Comparison of ENCODE assay signal across 11 cellular contexts in genomic region chr5:143094087-143094511, GRCh38.
DNase-seq lines count a peak whose midpoint lies in the region; ATAC-seq, FAIRE-seq and TF ChIP-seq lines count a peak whose summit lies in the region.
"Had no signal": no experiment of that assay in that cellular context is flagged by ENCODE, and none has a peak within 500 bp of the region (broad histone marks: within the 10 kb centered on the region; RNA-seq: fewer than 3 reads in every experiment).

No MANE protein-coding gene starts in this region.

- no peak for DNase-seq in activated CD4-positive, alpha-beta T cell treated with anti-CD3 and anti-CD28 coated beads, Interleukin-2, amount 10 ng/mL, durations not matched to agents 24 days and 14 days
- no peak for DNase-seq in activated CD4-positive, alpha-beta T cell treated with anti-CD3 and anti-CD28 coated beads, Interleukin-2, amount 50 U/mL, for 4 hours
- DNase-seq in astrocyte (ENCODE audit: low read depth) (peak; percentile 63), GM23248 (no peak), NCI-H526 treated with DMSO at 0.1 percent for 48 hours (lab: John Stamatoyannopoulos, UW) (no peak)
- DNase-seq in stimulated activated naive B cell treated with anti-CD40 and anti-IgM and Interleukin-4, amounts not matched to agents 10 μg/mL and 1 μg/mL and 100 μg/mL, for 72 hours: no peak
- DNase-seq: right lobe of liver; SK-N-SH; stimulated activated naive CD4-positive, alpha-beta T cell treated with Interleukin-2 at 50 U/mL for 16 hours had no signal

- intact Hi-C loops in activated CD4-positive, alpha-beta T cell treated with anti-CD3 and anti-CD28 coated beads, Interleukin-2, amount 10 ng/mL, durations not matched to agents 24 days and 14 days (cut with micrococcal nuclease): no loop called here

- H3K9me3 ChIP-seq in astrocyte (ENCODE audit: insufficient read depth, low read depth, low read length) (no peaks in the 10 kb centered on the region), iPS-15b (ENCODE audit: control insufficient read depth, insufficient read depth, low read length) (no peaks in the 10 kb centered on the region), GM23248 (ENCODE audit: low read depth) (no peaks in the 10 kb centered on the region)
- H3K9me3 ChIP-seq: right lobe of liver, SK-N-SH had no signal

- no peak for TF ChIP-seq CTCF in astrocyte (IDR thresholded peaks at IDR 0.05; ENCODE audit: insufficient read depth, low read depth, low read length)

- H3K9me3 Mint-ChIP-seq in activated CD4-positive, alpha-beta T cell treated with anti-CD3 and anti-CD28 coated beads, Interleukin-2, amount 10 ng/mL, durations not matched to agents 24 days and 14 days: no peaks in the 10 kb centered on the region
- H3K9me3 Mint-ChIP-seq in astrocyte (ENCODE audit: unreplicated experiment): peaks cover 3% of the 10 kb centered on the region
- no peaks in the 10 kb centered on the region for H3K9me3 Mint-ChIP-seq in stimulated activated naive B cell treated with anti-CD40 and anti-IgM and Interleukin-4, amounts not matched to agents 10 μg/mL and 1 μg/mL and 100 μg/mL, for 72 hours

- H3K4me1 ChIP-seq in astrocyte (ENCODE audit: insufficient read depth, low read length) (peaks cover 5% of the 10 kb centered on the region), iPS-15b (ENCODE audit: control insufficient read depth, insufficient read depth, low read length) (peaks cover 11% of the 10 kb centered on the region), GM23248 (ENCODE audit: insufficient read depth) (no peaks in the 10 kb centered on the region)
- H3K4me1 ChIP-seq: right lobe of liver had no signal

- H3K4me3 ChIP-seq in astrocyte (ENCODE audit: insufficient read depth, low read depth, low read length) (no peak overlapping the region), iPS-15b (ENCODE audit: low read depth, low read length) (peak overlapping the region; percentile 46), GM23248 (no peak overlapping the region)
- H3K4me3 ChIP-seq: right lobe of liver had no signal

- no peaks in the 10 kb centered on the region for H3F3A ChIP-seq in GM23248 (ENCODE audit: insufficient read depth)

- peaks cover 11% of the 10 kb centered on the region for H3K36me3 Mint-ChIP-seq in activated CD4-positive, alpha-beta T cell treated with anti-CD3 and anti-CD28 coated beads, Interleukin-2, amount 10 ng/mL, durations not matched to agents 24 days and 14 days (ENCODE audit: low read depth)
- H3K36me3 Mint-ChIP-seq in astrocyte (ENCODE audit: low read depth, unreplicated experiment): no peaks in the 10 kb centered on the region
- H3K36me3 Mint-ChIP-seq in stimulated activated naive B cell treated with anti-CD40 and anti-IgM and Interleukin-4, amounts not matched to agents 10 μg/mL and 1 μg/mL and 100 μg/mL, for 72 hours: no peaks in the 10 kb centered on the region

- no peaks in the 10 kb centered on the region for H3K27me3 Mint-ChIP-seq in activated CD4-positive, alpha-beta T cell treated with anti-CD3 and anti-CD28 coated beads, Interleukin-2, amount 10 ng/mL, durations not matched to agents 24 days and 14 days
- H3K27me3 Mint-ChIP-seq in astrocyte (ENCODE audit: low read depth, unreplicated experiment): no peaks in the 10 kb centered on the region
- H3K27me3 Mint-ChIP-seq in stimulated activated naive B cell treated with anti-CD40 and anti-IgM and Interleukin-4, amounts not matched to agents 10 μg/mL and 1 μg/mL and 100 μg/mL, for 72 hours: no peaks in the 10 kb centered on the region

- no peak for FAIRE-seq in astrocyte (lab: Jason Lieb, UNC)

- H3K79me2 ChIP-seq in astrocyte (ENCODE audit: insufficient read depth, low read length) (no peaks in the 10 kb centered on the region), GM23248 (ENCODE audit: insufficient read depth) (no peaks in the 10 kb centered on the region)

- H3K9ac ChIP-seq in astrocyte (ENCODE audit: low read length) (peak overlapping the region; percentile 35), iPS-15b (ENCODE audit: low read depth, low read length) (peak overlapping the region; percentile 8), GM23248 (no peak overlapping the region)
- H3K9ac ChIP-seq: SK-N-SH had no signal

- peaks cover 27% of the 10 kb centered on the region for H3K4me1 Mint-ChIP-seq in activated CD4-positive, alpha-beta T cell treated with anti-CD3 and anti-CD28 coated beads, Interleukin-2, amount 10 ng/mL, durations not matched to agents 24 days and 14 days
- H3K4me1 Mint-ChIP-seq in astrocyte (ENCODE audit: low read depth, unreplicated experiment): peaks cover 16% of the 10 kb centered on the region
- peaks cover 14 to 18% of the 10 kb centered on the region in 2 donors for H3K4me1 Mint-ChIP-seq in stimulated activated naive B cell treated with anti-CD40 and anti-IgM and Interleukin-4, amounts not matched to agents 10 μg/mL and 1 μg/mL and 100 μg/mL, for 72 hours

- peak overlapping the region; percentile 78 for H3K4me2 ChIP-seq in astrocyte (ENCODE audit: low read length)
- H3K4me2 ChIP-seq in GM23248 (ENCODE audit: unreplicated experiment): no peak overlapping the region
- H3K4me2 ChIP-seq: SK-N-SH had no signal

- peak overlapping the region; percentile 39 for H2AFZ ChIP-seq in astrocyte (ENCODE audit: low read depth, low read length)
- H2AFZ ChIP-seq in GM23248: no peak overlapping the region

- no peaks in the 10 kb centered on the region for H3K9me2 ChIP-seq in GM23248 (ENCODE audit: insufficient read depth)
- H3K9me2 ChIP-seq: SK-N-SH had no signal

- peak overlapping the region; percentile 84 for H3K27ac Mint-ChIP-seq in activated CD4-positive, alpha-beta T cell treated with anti-CD3 and anti-CD28 coated beads, Interleukin-2, amount 10 ng/mL, durations not matched to agents 24 days and 14 days
- peak overlapping the region; percentile 92 for H3K27ac Mint-ChIP-seq in astrocyte (ENCODE audit: unreplicated experiment)
- no peak overlapping the region for H3K27ac Mint-ChIP-seq in stimulated activated naive B cell treated with anti-CD40 and anti-IgM and Interleukin-4, amounts not matched to agents 10 μg/mL and 1 μg/mL and 100 μg/mL, for 72 hours

- in situ Hi-C loops in GM23248 (cut with MboI): no loop called here

- no peak for ATAC-seq in stimulated activated naive B cell treated with anti-CD40 and anti-IgM and Interleukin-4, amounts not matched to agents 10 μg/mL and 1 μg/mL and 100 μg/mL, for 72 hours (replicated peaks)
- no peak for ATAC-seq in HG03442 (IDR thresholded peaks at IDR 0.05; ENCODE audit: unreplicated experiment)
- ATAC-seq: right lobe of liver had no signal

- H4K20me1 ChIP-seq in astrocyte (ENCODE audit: insufficient read depth, low read length) (no peaks in the 10 kb centered on the region), GM23248 (ENCODE audit: insufficient read depth) (no peaks in the 10 kb centered on the region)

- H3K27me3 ChIP-seq in astrocyte (ENCODE audit: insufficient read depth, low read length) (no peaks in the 10 kb centered on the region), iPS-15b (ENCODE audit: control insufficient read depth, insufficient read depth, low read length) (no peaks in the 10 kb centered on the region), GM23248 (replicated peaks; ENCODE audit: insufficient read depth) (no peaks in the 10 kb centered on the region)
- H3K27me3 ChIP-seq: right lobe of liver had no signal

- H3K36me3 ChIP-seq in astrocyte (ENCODE audit: insufficient read depth, low read length) (no peaks in the 10 kb centered on the region), iPS-15b (ENCODE audit: control insufficient read depth, insufficient read depth, low read length) (no peaks in the 10 kb centered on the region), GM23248 (ENCODE audit: low read depth) (no peaks in the 10 kb centered on the region)
- H3K36me3 ChIP-seq: right lobe of liver had no signal

- WGBS in GM23248 (ENCODE audit: low coverage in 1 of 2, low lambda C conversion rate in 2 of 2, missing lambda C conversion rate in 2 of 2), 2 experiments: 88 to 92% methylated on average over 16 of the region's 16 CpGs

- peak overlapping the region; percentile 5 for H3K4me3 Mint-ChIP-seq in activated CD4-positive, alpha-beta T cell treated with anti-CD3 and anti-CD28 coated beads, Interleukin-2, amount 10 ng/mL, durations not matched to agents 24 days and 14 days
- no peak overlapping the region for H3K4me3 Mint-ChIP-seq in astrocyte (ENCODE audit: unreplicated experiment)
- peak overlapping the region; percentile 40 to 73 for H3K4me3 Mint-ChIP-seq in stimulated activated naive B cell treated with anti-CD40 and anti-IgM and Interleukin-4, amounts not matched to agents 10 μg/mL and 1 μg/mL and 100 μg/mL, for 72 hours

- H3K27ac ChIP-seq in astrocyte (ENCODE audit: low read depth, low read length) (peak overlapping the region; percentile 12), GM23248 (no peak overlapping the region)
- H3K27ac ChIP-seq: right lobe of liver had no signal
